ENCODE assay signal across 8 cellular contexts in genomic region chr17:2786176-2786881, GRCh38. TPM values are rescaled to one million over a fixed set of nuclear protein-coding genes. Genes with fewer than 3 reads are reported as not detected.
A peak's percentile ranks its signal among the peaks of the same experiment; 100 is the strongest.
DNase-seq lines count a peak whose midpoint lies in the region; ATAC-seq, FAIRE-seq and TF ChIP-seq lines count a peak whose summit lies in the region.

No MANE protein-coding gene starts in this region.

- DNase-seq in A172 (ENCODE audit: low spot score): peak; percentile 92
- DNase-seq in NT2/D1 (ENCODE audit: low read depth, low spot score): peak; percentile 89
- peak; percentile 97 for DNase-seq in activated CD8-positive, alpha-beta memory T cell treated with anti-CD3 and anti-CD28 coated beads for 24 hours
- DNase-seq in H1 (ENCODE audit: low read depth in 1 of 2, low spot score in 2 of 2): peak; percentile 92 to 100
- DNase-seq in mesendoderm: peak; percentile 98
- DNase-seq in stimulated activated CD8-positive, alpha-beta memory T cell treated with anti-CD3 and anti-CD28 coated beads, Interleukin-15, amount 100 ng/mL, for 4 hours (ENCODE audit: low read depth in 2 of 2): peak; percentile 69 to 79

- ATAC-seq in GM18907 (IDR thresholded peaks at IDR 0.05; ENCODE audit: unreplicated experiment): peak; percentile 80

- H4K5ac ChIP-seq in H1 (ENCODE audit: insufficient read length, low read depth, low read length) (no peak overlapping the region), mesendoderm (ENCODE audit: low read length) (no peak overlapping the region)

- TF ChIP-seq CTCF in H1 (IDR thresholded peaks at IDR 0.05; ENCODE audit: control extremely low read depth in 1 of 3, insufficient read depth in 1 of 3, low read depth in 1 of 3, low read length in 3 of 3): peak; percentile 93 to 99 (median 98)

- peaks cover 0 to 4% of the 10 kb centered on the region in 2 experiments for H4K20me1 ChIP-seq in H1 (replicated peaks in 1 of 2; ENCODE audit: control insufficient read depth in 1 of 2, insufficient read depth in 2 of 2, low read length in 2 of 2)

- POLR2A ChIA-PET in H1 (lab: Charles Lee; ENCODE audit: partially characterized antibody): interaction anchor here (0.6 to 1.0 kb wide), 4 partner anchors 9 to 506 kb away, joined by 3 to 4 read pairs (median 4); no protein-coding TSS in a partner anchor

- TF ChIP-seq EP300 in Ishikawa (IDR thresholded peaks at IDR 0.05; ENCODE audit: borderline replicate concordance): no peak
- TF ChIP-seq EP300 in H1 (IDR thresholded peaks at IDR 0.05; ENCODE audit: borderline replicate concordance in 1 of 2, low read depth in 2 of 2, low read length in 2 of 2): no peak; a peak in 1 of 3 replicates

- no peaks in the 10 kb centered on the region; the same call in 1 of the 2 replicates for H3K79me1 ChIP-seq in H1 (ENCODE audit: low read depth, low read length)
- no peaks in the 10 kb centered on the region for H3K79me1 ChIP-seq in mesendoderm (ENCODE audit: low read length)

- H4K91ac ChIP-seq in H1 (replicated peaks; ENCODE audit: insufficient read length, low read length): no peak overlapping the region

- no peak overlapping the region for H2BK12ac ChIP-seq in H1 (ENCODE audit: low read depth, low read length)

- no peak overlapping the region for H3K4me3 ChIP-seq in NT2/D1 (ENCODE audit: insufficient read length, low read depth)
- H3K4me3 ChIP-seq in H1 (ENCODE audit: extremely low read depth in 1 of 4, insufficient read depth in 2 of 4, low read depth in 3 of 4, low read length in 4 of 4): no peak overlapping the region
- H3K4me3 ChIP-seq in mesendoderm (ENCODE audit: low read length): no peak overlapping the region

- no peaks in the 10 kb centered on the region for H3K23me2 ChIP-seq in H1 (ENCODE audit: low read depth, low read length)

- H3K56ac ChIP-seq in H1 (replicated peaks; ENCODE audit: insufficient read length, low read depth, low read length): no peak overlapping the region
- peak overlapping the region; percentile 15 for H3K56ac ChIP-seq in mesendoderm (ENCODE audit: low read length)

- H3K4me2 ChIP-seq in H1 (ENCODE audit: insufficient read depth in 1 of 2, low read depth in 2 of 2, low read length in 2 of 2) (no peak overlapping the region), mesendoderm (ENCODE audit: low read length) (no peak overlapping the region)

- no peak overlapping the region for H3K14ac ChIP-seq in H1 (ENCODE audit: insufficient read length)

- H3K18ac ChIP-seq in H1 (ENCODE audit: extremely low read depth, low read length): no peak overlapping the region
- H3K18ac ChIP-seq in mesendoderm (ENCODE audit: low read length): no peak overlapping the region

- H3K27ac ChIP-seq in H1 (ENCODE audit: low read depth, low read length) (no peak overlapping the region), mesendoderm (ENCODE audit: low read depth, low read length) (no peak overlapping the region)

- peaks cover 15% of the 10 kb centered on the region for H3K4me1 ChIP-seq in NT2/D1 (ENCODE audit: insufficient read depth, insufficient read length)
- no peaks in the 10 kb centered on the region; a peak in 1 of 7 replicates for H3K4me1 ChIP-seq in H1 (replicated peaks in 1 of 4; ENCODE audit: control insufficient read depth in 3 of 4, insufficient read depth in 4 of 4, low read length in 3 of 4)
- no peaks in the 10 kb centered on the region for H3K4me1 ChIP-seq in mesendoderm (ENCODE audit: control insufficient read depth, low read depth, low read length)

- H4K8ac ChIP-seq in H1 (ENCODE audit: extremely low read depth, insufficient read depth, low read length) (no peak overlapping the region), mesendoderm (ENCODE audit: low read depth, low read length) (no peak overlapping the region)

- H3K4ac ChIP-seq in H1 (replicated peaks; ENCODE audit: insufficient read length, low read depth, low read length): no peak overlapping the region
- no peak overlapping the region for H3K4ac ChIP-seq in mesendoderm (ENCODE audit: low read depth, low read length)

- TF ChIP-seq POLR2A in H1 (IDR thresholded peaks at IDR 0.05; ENCODE audit: control extremely low read depth in 1 of 2, low read depth in 2 of 2, low read length in 2 of 2): no peak

- no peaks in the 10 kb centered on the region for H3K79me2 ChIP-seq in H1 (ENCODE audit: control insufficient read depth in 1 of 2, insufficient read depth in 2 of 2, low read length in 2 of 2)
- no peaks in the 10 kb centered on the region for H3K79me2 ChIP-seq in mesendoderm (ENCODE audit: control insufficient read depth, insufficient read depth, low read length)

- CTCF ChIA-PET in H1 (lab: Charles Lee; ENCODE audit: partially characterized antibody): interaction anchor here (0.6 to 3.5 kb wide), 36 partner anchors 9 to 863 kb away, joined by 3 to 17 read pairs (median 4); partner anchors contain the start of genes CCDC92B and RAP1GAP2

- 44% methylated on average over 19 of the region's 21 CpGs; no CpG with 5 or more reads in 1 of the 2 experiments for WGBS in H1 (ENCODE audit: extremely low coverage in 1 of 2, insufficient coverage in 1 of 2, insufficient read length in 1 of 2, insufficient replicate concordance in 2 of 2, low coverage in 1 of 2, low lambda C conversion rate in 2 of 2, missing lambda C conversion rate in 1 of 2), 2 experiments
- no CpG with 5 or more reads among the region's 21 CpGs for WGBS in mesendoderm (ENCODE audit: extremely low coverage, insufficient coverage, low lambda C conversion rate)

- no peak overlapping the region for H3K9ac ChIP-seq in NT2/D1 (ENCODE audit: insufficient read length, low read depth)
- no peak overlapping the region for H3K9ac ChIP-seq in H1 (replicated peaks in 1 of 4; ENCODE audit: extremely low read depth in 1 of 4, low read depth in 3 of 4, low read length in 3 of 4)
- no peak overlapping the region for H3K9ac ChIP-seq in mesendoderm (ENCODE audit: low read length)

- H3K36me3 ChIP-seq in NT2/D1 (ENCODE audit: insufficient read depth, insufficient read length, low read length): no peaks in the 10 kb centered on the region
- H3K36me3 ChIP-seq in H1 (ENCODE audit: control insufficient read depth in 2 of 4, insufficient read depth in 4 of 4, low read length in 3 of 4): no peaks in the 10 kb centered on the region
- no peaks in the 10 kb centered on the region for H3K36me3 ChIP-seq in mesendoderm (ENCODE audit: control insufficient read depth, insufficient read depth, low read length)

- H3K9me3 ChIP-seq in NT2/D1 (ENCODE audit: insufficient read depth, low read length): no peaks in the 10 kb centered on the region
- H3K9me3 ChIP-seq in H1 (ENCODE audit: insufficient read depth in 2 of 2, low read depth in 1 of 2, low read length in 1 of 2): no peaks in the 10 kb centered on the region

- TF ChIP-seq RAD21 in Ishikawa (IDR thresholded peaks at IDR 0.05; ENCODE audit: low read depth) (peak; percentile 79), H1 (IDR thresholded peaks at IDR 0.05 in 1 of 2, conservative IDR thresholded peaks at IDR 0.05 in 1 of 2; ENCODE audit: low read depth in 2 of 2, low read length in 2 of 2) (peak; percentile 78 to 87)

- no peak overlapping the region for H2BK20ac ChIP-seq in H1 (ENCODE audit: low read length)

- H2BK15ac ChIP-seq in H1 (ENCODE audit: low read length): no peak overlapping the region
- no peak overlapping the region for H2BK15ac ChIP-seq in mesendoderm (replicated peaks; ENCODE audit: low read depth)

- H3K27me3 ChIP-seq in NT2/D1 (ENCODE audit: insufficient read depth, insufficient read length) (no peaks in the 10 kb centered on the region), H1 (replicated peaks in 1 of 4; ENCODE audit: control insufficient read depth in 3 of 4, extremely low read depth in 1 of 4, insufficient read depth in 3 of 4, low read length in 3 of 4) (no peaks in the 10 kb centered on the region), mesendoderm (ENCODE audit: insufficient read depth, low read length, poor library complexity) (no peaks in the 10 kb centered on the region)

- no peak overlapping the region for H2BK120ac ChIP-seq in H1 (replicated peaks; ENCODE audit: low read depth, low read length)
- H2BK120ac ChIP-seq in mesendoderm (ENCODE audit: low read depth, low read length): no peak overlapping the region

- no peak overlapping the region for H2BK5ac ChIP-seq in H1 (ENCODE audit: low read depth, low read length)
- H2BK5ac ChIP-seq in mesendoderm (ENCODE audit: low read length): no peak overlapping the region

- H2AK5ac ChIP-seq in H1 (ENCODE audit: low read depth, low read length) (no peak overlapping the region), mesendoderm (ENCODE audit: low read length) (no peak overlapping the region)

- H2AFZ ChIP-seq in H1 (ENCODE audit: low read length): no peak overlapping the region

- no peak overlapping the region for H3K23ac ChIP-seq in H1 (ENCODE audit: insufficient read length)
- no peak overlapping the region for H3K23ac ChIP-seq in mesendoderm (ENCODE audit: low read length)

- FAIRE-seq in H1 (lab: Jason Lieb, UNC): peak; percentile 97

TF ChIP-seq in Ishikawa, 13 proteins besides CTCF, POLR2A, EP300 and RAD21 (continues in another document):
- TF ChIP-seq YY1 (IDR thresholded peaks at IDR 0.05; ENCODE audit: low read depth): peak; percentile 90

TF ChIP-seq in H1, 55 proteins besides CTCF, POLR2A, EP300 and RAD21 (continues in another document):
- peak; percentile 96 for TF ChIP-seq YY1 (IDR thresholded peaks at IDR 0.05; ENCODE audit: low read depth, low read length)

RNA-seq across cellular contexts. Expression of gene RAP1GAP2, which starts 9.9 kb away (rescaled TPM):
- total RNA-seq in A172 (2014; rRNA removed; shearing (Covaris generic)): 3.8 and 6.4 TPM in 2 replicates
- 63.4 and 63.8 TPM in 2 replicates for total RNA-seq in H1 (2021; fragmentation: NEBNext Ultra II Directional; extraction: Animal tissue kit (Norgen Biotek cat#: 25700))
- polyA plus RNA-seq in H1 (2011; rRNA removed): 24.0 and 28.9 TPM in 2 replicates
- polyA plus RNA-seq in H1 (2011; cell fraction: cytosol; rRNA removed): 25.1 TPM
- polyA plus RNA-seq in H1 (2011; cell fraction: nucleus; rRNA removed): 165 TPM
- 26.1 to 39.5 TPM (median 30.8 TPM) in 4 replicates for polyA plus RNA-seq in H1 (2012, experiment 1 of 2)
- 16.1 TPM for polyA plus RNA-seq in H1 (2012, experiment 2 of 2)
- 22.5 TPM for polyA plus RNA-seq in H1 (2013, experiment 1 of 2)
- 22.8 TPM for polyA plus RNA-seq in H1 (2013, experiment 2 of 2)
- 27.1 and 37.8 TPM in 2 replicates for polyA minus RNA-seq in H1 (2011; rRNA and poly(A)+ RNA removed)
- polyA minus RNA-seq in H1 (2011; cell fraction: cytosol; rRNA and poly(A)+ RNA removed): 18.9 TPM
- 28.5 TPM for polyA minus RNA-seq in H1 (2011; cell fraction: nucleus; rRNA and poly(A)+ RNA removed)
- polyA plus RNA-seq in mesendoderm (2013, experiment 1 of 2): 20.7 TPM
- 21.1 TPM for polyA plus RNA-seq in mesendoderm (2013, experiment 2 of 2)

RNA-seq across cellular contexts. Expression of gene CCDC92B, which starts 36.9 kb away (rescaled TPM):
- not detected in 2 replicates for total RNA-seq in A172 (2014; rRNA removed; shearing (Covaris generic))
- total RNA-seq in H1 (2021; fragmentation: NEBNext Ultra II Directional; extraction: Animal tissue kit (Norgen Biotek cat#: 25700)): 11.9 and 12.1 TPM in 2 replicates
- polyA plus RNA-seq in H1 (2011; rRNA removed): 5.5 and 9.0 TPM in 2 replicates
- 5.5 TPM for polyA plus RNA-seq in H1 (2011; cell fraction: cytosol; rRNA removed)
- 11.0 TPM for polyA plus RNA-seq in H1 (2011; cell fraction: nucleus; rRNA removed)
- polyA plus RNA-seq in H1 (2012, experiment 1 of 2): 9.2 to 11.7 TPM (median 11.1 TPM) in 4 replicates
- polyA plus RNA-seq in H1 (2012, experiment 2 of 2): 12.5 TPM
- polyA plus RNA-seq in H1 (2013, experiment 1 of 2): 8.5 TPM
- 8.3 TPM for polyA plus RNA-seq in H1 (2013, experiment 2 of 2)
- 4.7 and 10.4 TPM in 2 replicates for polyA minus RNA-seq in H1 (2011; rRNA and poly(A)+ RNA removed)
- 6.5 TPM for polyA minus RNA-seq in H1 (2011; cell fraction: cytosol; rRNA and poly(A)+ RNA removed)
- 4.9 TPM for polyA minus RNA-seq in H1 (2011; cell fraction: nucleus; rRNA and poly(A)+ RNA removed)
- 2.4 TPM for polyA plus RNA-seq in mesendoderm (2013, experiment 1 of 2)
- polyA plus RNA-seq in mesendoderm (2013, experiment 2 of 2): 2.2 TPM

Comparison
In these comparisons a context has a peak if more than half of its experiments do, and no peak if none do; other contexts are left out.
1. RNA of gene CCDC92B, which starts 36.9 kb away (total RNA-seq): 11.9 to 12.1 TPM in H1; not detected in A172; every median in the first group is over 10 times any median in the second.
2. Peak in every context shown above with its lines, with median percentiles within 50 percentile points of each other: DNase-seq.